In genomic region chr12:21906919-21907642, GRCh38 we compare ENCODE assay signal across 15 cellular contexts. TPM values are rescaled to one million over a fixed set of nuclear protein-coding genes. Genes with fewer than 3 reads are reported as not detected.
DNase-seq lines count a peak whose midpoint lies in the region; ATAC-seq, FAIRE-seq and TF ChIP-seq lines count a peak whose summit lies in the region.
"Had no signal": no experiment of that assay in that cellular context is flagged by ENCODE, and none has a peak within 500 bp of the region (broad histone marks: within the 10 kb centered on the region; RNA-seq: fewer than 3 reads in every experiment).

No MANE protein-coding gene starts in this region.

- no peaks in the 10 kb centered on the region for H3K4me1 ChIP-seq in astrocyte (ENCODE audit: insufficient read depth, low read length)
- H3K4me1 ChIP-seq in mammary epithelial cell (ENCODE audit: insufficient read depth, low read length): no peaks in the 10 kb centered on the region
- H3K4me1 ChIP-seq: upper lobe of right lung had no signal

- no peak for TF ChIP-seq CTCF in astrocyte (IDR thresholded peaks at IDR 0.05; ENCODE audit: insufficient read depth, low read depth, low read length)
- TF ChIP-seq CTCF in mammary epithelial cell (conservative IDR thresholded peaks at IDR 0.05 in 1 of 2, IDR thresholded peaks at IDR 0.05 in 1 of 2; ENCODE audit: extremely low read depth in 1 of 2, insufficient read depth in 1 of 2, low read depth in 1 of 2, low read length in 2 of 2): no peak

- H3K4me3 ChIP-seq in astrocyte (ENCODE audit: insufficient read depth, low read depth, low read length): peak overlapping the region; percentile 15
- H3K4me3 ChIP-seq in mammary epithelial cell (replicated peaks in 1 of 3; ENCODE audit: insufficient read depth in 1 of 3, low read depth in 2 of 3, low read length in 3 of 3): no peak overlapping the region
- H3K4me3 ChIP-seq: upper lobe of right lung had no signal

- H4K20me1 ChIP-seq in astrocyte (ENCODE audit: insufficient read depth, low read length) (no peaks in the 10 kb centered on the region), mammary epithelial cell (ENCODE audit: insufficient read depth, low read length) (no peaks in the 10 kb centered on the region)

- no TSS peak for BruUV-seq in mammary epithelial cell (replicated peaks; lab: Mats Ljungman, UMichigan)

- intact Hi-C loops in mammary epithelial cell (cut with micrococcal nuclease): no loop called here

- no peaks in the 10 kb centered on the region for H3K27me3 Mint-ChIP-seq in astrocyte (ENCODE audit: low read depth, unreplicated experiment)

- H3K27me3 ChIP-seq in astrocyte (ENCODE audit: insufficient read depth, low read length) (no peaks in the 10 kb centered on the region), mammary epithelial cell (ENCODE audit: insufficient read depth, low read length) (no peaks in the 10 kb centered on the region)
- H3K27me3 ChIP-seq: upper lobe of right lung had no signal

- 73% methylated on average over 6 of the region's 6 CpGs for WGBS in mammary epithelial cell (ENCODE audit: low coverage, missing lambda C conversion rate)

- DNase-seq in ACHN (peak; percentile 24), astrocyte (ENCODE audit: low read depth) (peak; percentile 30), mammary epithelial cell (no peak), GM19239 (ENCODE audit: insufficient read length, low spot score) (no peak), anterior cingulate cortex (lab: John Stamatoyannopoulos, UW) (no peak)
- DNase-seq: activated CD8-positive, alpha-beta T cell treated with anti-CD3 and anti-CD28 coated beads for 36 hours; activated naive CD4-positive, alpha-beta T cell; SIG-M5; stimulated activated CD4-positive, alpha-beta T cell treated with anti-CD3 and anti-CD28 coated beads, Interleukin-15, amount 100 ng/mL, for 24 hours; upper lobe of right lung had no signal

- H3K36me3 Mint-ChIP-seq in astrocyte (ENCODE audit: low read depth, unreplicated experiment): no peaks in the 10 kb centered on the region

- in situ Hi-C loops in ACHN (cut with HindIII; ENCODE audit: low pct_ligation_motif_present, low pct_unique_long_range_greater_than_20kb, low sequenced_read_pairs) (no loop called here), mammary epithelial cell (cut with MboI; ENCODE audit: low sequenced_read_pairs in 2 of 2) (no loop called here)

- dilution Hi-C loops in mammary epithelial cell (cut with HindIII; ENCODE audit: low sequenced_read_pairs): no loop called here

- no peaks in the 10 kb centered on the region for H3K4me1 Mint-ChIP-seq in astrocyte (ENCODE audit: low read depth, unreplicated experiment)

- H3K36me3 ChIP-seq in astrocyte (ENCODE audit: insufficient read depth, low read length) (no peaks in the 10 kb centered on the region), mammary epithelial cell (ENCODE audit: insufficient read depth, low read length) (no peaks in the 10 kb centered on the region)
- H3K36me3 ChIP-seq: upper lobe of right lung had no signal

- FAIRE-seq in astrocyte (lab: Jason Lieb, UNC) (peak; percentile 20), GM19239 (lab: Jason Lieb, UNC) (no peak)
- FAIRE-seq: A204.1 had no signal

- peak overlapping the region; percentile 47 for H3K4me2 ChIP-seq in astrocyte (ENCODE audit: low read length)
- no peak overlapping the region for H3K4me2 ChIP-seq in mammary epithelial cell (ENCODE audit: insufficient read depth, low read depth, low read length)
- H3K4me2 ChIP-seq: KMS-11 had no signal

- H3K9me3 Mint-ChIP-seq in astrocyte (ENCODE audit: unreplicated experiment): no peaks in the 10 kb centered on the region
- H3K9me3 Mint-ChIP-seq: activated CD8-positive, alpha-beta T cell treated with anti-CD3 and anti-CD28 coated beads for 36 hours had no signal

- H3K4me3 Mint-ChIP-seq in astrocyte (ENCODE audit: unreplicated experiment): no peak overlapping the region
- H3K4me3 Mint-ChIP-seq: activated CD8-positive, alpha-beta T cell treated with anti-CD3 and anti-CD28 coated beads for 36 hours had no signal

- CTCF ChIA-PET in mammary epithelial cell (lab: Charles Lee; ENCODE audit: low non-redundant PET): interaction anchor here (0.6 kb wide), 1 partner anchor 113 kb away, joined by 7 read pairs; no protein-coding TSS in a partner anchor

- ATAC-seq in GM19035 (IDR thresholded peaks at IDR 0.05; ENCODE audit: unreplicated experiment): peak; percentile 70
- peak; percentile 97 for ATAC-seq in HG02943 (IDR thresholded peaks at IDR 0.05; ENCODE audit: low read depth, unreplicated experiment)
- ATAC-seq in HG02973 (IDR thresholded peaks at IDR 0.05; ENCODE audit: unreplicated experiment): no peak
- ATAC-seq: activated CD8-positive, alpha-beta T cell treated with anti-CD3 and anti-CD28 coated beads for 36 hours; upper lobe of right lung had no signal

- H2AFZ ChIP-seq in astrocyte (ENCODE audit: low read depth, low read length): no peak overlapping the region
- no peak overlapping the region for H2AFZ ChIP-seq in mammary epithelial cell (ENCODE audit: low read depth, low read length)

- H3K9me3 ChIP-seq in astrocyte (ENCODE audit: insufficient read depth, low read depth, low read length) (no peaks in the 10 kb centered on the region), mammary epithelial cell (replicated peaks; ENCODE audit: insufficient read depth, low read length) (no peaks in the 10 kb centered on the region)
- H3K9me3 ChIP-seq: upper lobe of right lung had no signal

- no peak overlapping the region for H3K9ac ChIP-seq in astrocyte (ENCODE audit: low read length)
- no peak overlapping the region for H3K9ac ChIP-seq in mammary epithelial cell (ENCODE audit: insufficient read depth, low read length)
- H3K9ac ChIP-seq: KMS-11 had no signal

- H3K79me2 ChIP-seq in astrocyte (ENCODE audit: insufficient read depth, low read length): no peaks in the 10 kb centered on the region
- H3K79me2 ChIP-seq in mammary epithelial cell (ENCODE audit: insufficient read depth, low read length): no peaks in the 10 kb centered on the region

- no peak overlapping the region for H3K27ac Mint-ChIP-seq in astrocyte (ENCODE audit: unreplicated experiment)
- H3K27ac Mint-ChIP-seq: activated CD8-positive, alpha-beta T cell treated with anti-CD3 and anti-CD28 coated beads for 36 hours had no signal

- no peak overlapping the region for H3K27ac ChIP-seq in astrocyte (ENCODE audit: low read depth, low read length)
- no peak overlapping the region for H3K27ac ChIP-seq in mammary epithelial cell (ENCODE audit: insufficient read depth, low read depth, low read length)
- H3K27ac ChIP-seq: KMS-11, upper lobe of right lung had no signal

RNA-seq across cellular contexts. Expression of gene ABCC9, which starts 34.1 kb away (rescaled TPM):
- total RNA-seq in astrocyte (0.36 and 0.41 TPM in 2 replicates), mammary epithelial cell (under 1 TPM in 1 of 2 donors, not detected in 1; under 0.01 TPM)
- polyA plus RNA-seq in mammary epithelial cell: not detected
- not detected for polyA minus RNA-seq in mammary epithelial cell
- total RNA-seq: activated CD8-positive, alpha-beta T cell treated with anti-CD3 and anti-CD28 coated beads for 36 hours had no signal

Comparison
In these comparisons a context has a peak if more than half of its experiments do, and no peak if none do; other contexts are left out.
1. DNase-seq: peak in ACHN (single experiment) and astrocyte (single experiment); none in mammary epithelial cell (single experiment), GM19239 (single experiment) and anterior cingulate cortex (0 of 58).